1 cellular context compared by ENCODE assay signal in the genomic region with DNA sequence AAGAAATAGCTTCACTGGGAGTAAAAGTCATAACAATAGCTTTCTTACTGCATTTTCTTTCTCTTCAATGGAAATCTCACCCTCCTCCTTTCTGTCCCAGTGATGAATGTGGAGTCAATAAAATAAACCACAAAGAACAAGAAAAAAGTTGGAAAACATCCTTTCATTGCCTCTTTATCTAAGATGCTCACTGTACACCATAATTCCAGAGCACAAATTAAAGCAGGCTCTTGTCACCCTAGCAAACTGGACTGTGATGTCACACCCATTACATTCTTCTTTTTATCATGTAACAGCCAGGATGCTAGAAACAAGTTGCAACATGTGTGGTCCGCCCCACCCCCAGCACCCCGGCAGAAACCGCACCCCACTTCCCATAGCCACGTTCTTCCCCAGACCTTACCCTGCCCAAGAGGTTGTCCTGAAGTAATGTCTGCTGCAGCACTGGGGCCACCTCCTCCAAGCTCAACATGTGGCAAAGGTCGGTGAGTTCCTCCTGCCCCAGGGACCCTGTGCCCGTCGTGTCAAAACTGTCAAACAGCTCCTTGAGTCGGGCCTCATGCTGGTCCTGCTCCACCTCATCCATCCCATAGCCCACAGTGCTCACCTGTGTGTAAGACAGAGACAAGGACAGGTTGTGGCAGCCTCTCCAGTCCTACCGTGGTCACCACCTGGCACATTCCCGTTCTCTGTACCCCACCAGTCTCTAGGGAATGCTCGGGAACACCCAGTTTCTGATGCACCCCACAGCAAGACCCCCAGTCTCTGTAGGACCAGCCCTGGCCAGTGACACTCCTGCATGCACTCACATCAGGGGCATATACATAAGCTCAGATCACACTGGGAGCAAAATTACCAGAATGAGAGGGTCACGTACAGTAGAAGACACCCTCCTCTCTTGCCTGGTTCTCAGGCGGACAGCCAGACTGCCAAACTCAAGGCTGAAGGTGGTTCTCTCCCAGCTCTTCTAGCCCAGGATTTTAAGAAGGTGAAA.
TF ChIP-seq lines count a peak whose summit lies in the region.

No MANE protein-coding gene starts in this region.

TF ChIP-seq in HepG2, 621 proteins besides CTCF, POLR2A, EP300 and RAD21:
- TF ChIP-seq ZNF235 (CRISPR knock-in tag; IDR thresholded peaks at IDR 0.05; ENCODE audit: borderline replicate concordance) (no peak), KLF9 (CRISPR knock-in tag; IDR thresholded peaks at IDR 0.05; ENCODE audit: low read depth) (no peak), SRSF9 (IDR thresholded peaks at IDR 0.05; ENCODE audit: borderline replicate concordance, insufficient read depth, low read depth, low read length, poor library complexity, severe bottlenecking) (no peak), FOXA3 (CRISPR knock-in tag; IDR thresholded peaks at IDR 0.05) (no peak), ZNF619 (CRISPR knock-in tag; IDR thresholded peaks at IDR 0.05) (no peak)
TF ChIP-seq in HepG2: peak in this region for 0.
